In the genomic region with DNA sequence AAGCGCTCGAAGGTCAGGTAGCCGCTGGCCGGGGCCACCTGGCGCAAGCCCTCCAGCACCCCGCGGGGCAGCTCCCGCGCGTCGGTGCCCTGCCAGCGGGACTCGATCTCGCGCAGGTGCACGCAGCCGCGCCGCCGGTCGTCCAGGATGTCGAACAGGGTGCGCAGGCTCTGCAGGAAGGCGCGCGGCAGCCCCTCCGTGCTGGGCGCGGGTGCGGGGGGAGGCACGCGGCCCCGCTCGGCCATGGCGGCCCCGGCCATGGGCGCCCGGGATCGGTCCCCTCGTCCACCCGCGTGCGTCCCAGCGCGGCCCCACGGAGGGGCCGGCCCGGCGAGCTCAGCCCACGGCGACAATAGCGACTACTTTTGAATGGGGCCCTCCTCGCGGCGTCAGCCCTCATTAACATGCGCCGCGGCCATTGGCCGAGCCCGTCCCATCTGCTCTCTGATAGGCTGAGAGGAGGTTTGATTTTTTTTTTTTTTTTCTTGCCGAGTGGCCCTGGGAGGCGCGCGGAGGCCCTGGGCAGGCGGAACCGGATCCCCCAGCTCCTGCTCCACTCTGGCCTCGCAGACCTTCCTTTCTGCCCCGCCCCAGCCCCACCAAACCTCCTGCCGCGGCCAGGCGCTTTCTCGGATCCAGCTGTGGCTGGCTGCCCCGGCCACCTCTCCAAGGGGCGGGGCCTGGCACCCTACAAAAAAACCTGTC, we compare ENCODE assay signal across 1 cellular context.
TF ChIP-seq lines count a peak whose summit lies in the region.

A gene with protein sequence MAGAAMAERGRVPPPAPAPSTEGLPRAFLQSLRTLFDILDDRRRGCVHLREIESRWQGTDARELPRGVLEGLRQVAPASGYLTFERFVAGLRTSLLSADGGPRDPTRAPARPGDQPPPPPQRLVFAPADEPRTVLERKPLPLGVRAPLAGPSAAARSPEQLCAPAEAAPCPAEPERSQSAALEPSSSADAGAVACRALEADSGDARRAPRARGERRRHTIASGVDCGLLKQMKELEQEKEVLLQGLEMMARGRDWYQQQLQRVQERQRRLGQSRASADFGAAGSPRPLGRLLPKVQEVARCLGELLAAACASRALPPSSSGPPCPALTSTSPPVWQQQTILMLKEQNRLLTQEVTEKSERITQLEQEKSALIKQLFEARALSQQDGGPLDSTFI (minus strand): TSS at position 357 of the 705 bp plus-strand sequence. CDS start 97 bp downstream, at position 260.

TF ChIP-seq in HEK293, 187 proteins besides CTCF, POLR2A, EP300 and RAD21 (continued from another document and continues in another):
- 0 out of 2 replicates have a peak, but pooled peaks have one; percentile 43 for TF ChIP-seq BCL11B (tag by site-specific recombination; IDR thresholded peaks at IDR 0.05; ENCODE audit: low read depth)
- TF ChIP-seq ZBTB20 (tag by site-specific recombination; IDR thresholded peaks at IDR 0.05): peak; percentile 77; the same call in 1 of the 2 replicates
- TF ChIP-seq ZNF473 (tag by site-specific recombination; IDR thresholded peaks at IDR 0.05): no peak
- TF ChIP-seq ZNF184 (tag by site-specific recombination; IDR thresholded peaks at IDR 0.05): no peak
- TF ChIP-seq, protein P1, sequence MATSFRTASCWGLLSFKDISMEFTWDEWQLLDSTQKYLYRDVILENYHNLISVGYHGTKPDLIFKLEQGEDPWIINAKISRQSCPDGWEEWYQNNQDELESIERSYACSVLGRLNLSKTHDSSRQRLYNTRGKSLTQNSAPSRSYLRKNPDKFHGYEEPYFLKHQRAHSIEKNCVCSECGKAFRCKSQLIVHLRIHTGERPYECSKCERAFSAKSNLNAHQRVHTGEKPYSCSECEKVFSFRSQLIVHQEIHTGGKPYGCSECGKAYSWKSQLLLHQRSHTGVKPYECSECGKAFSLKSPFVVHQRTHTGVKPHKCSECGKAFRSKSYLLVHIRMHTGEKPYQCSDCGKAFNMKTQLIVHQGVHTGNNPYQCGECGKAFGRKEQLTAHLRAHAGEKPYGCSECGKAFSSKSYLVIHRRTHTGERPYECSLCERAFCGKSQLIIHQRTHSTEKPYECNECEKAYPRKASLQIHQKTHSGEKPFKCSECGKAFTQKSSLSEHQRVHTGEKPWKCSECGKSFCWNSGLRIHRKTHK (tag by site-specific recombination; IDR thresholded peaks at IDR 0.05): no peak
- 0 out of 2 replicates have a peak, but pooled peaks have one; percentile 11 for TF ChIP-seq WT1 (tag by site-specific recombination; IDR thresholded peaks at IDR 0.05)
- TF ChIP-seq OSR2 (tag by site-specific recombination; IDR thresholded peaks at IDR 0.05): no peak
- no peak for TF ChIP-seq ZNF548 (tag by site-specific recombination; IDR thresholded peaks at IDR 0.05)
- TF ChIP-seq, protein P2, sequence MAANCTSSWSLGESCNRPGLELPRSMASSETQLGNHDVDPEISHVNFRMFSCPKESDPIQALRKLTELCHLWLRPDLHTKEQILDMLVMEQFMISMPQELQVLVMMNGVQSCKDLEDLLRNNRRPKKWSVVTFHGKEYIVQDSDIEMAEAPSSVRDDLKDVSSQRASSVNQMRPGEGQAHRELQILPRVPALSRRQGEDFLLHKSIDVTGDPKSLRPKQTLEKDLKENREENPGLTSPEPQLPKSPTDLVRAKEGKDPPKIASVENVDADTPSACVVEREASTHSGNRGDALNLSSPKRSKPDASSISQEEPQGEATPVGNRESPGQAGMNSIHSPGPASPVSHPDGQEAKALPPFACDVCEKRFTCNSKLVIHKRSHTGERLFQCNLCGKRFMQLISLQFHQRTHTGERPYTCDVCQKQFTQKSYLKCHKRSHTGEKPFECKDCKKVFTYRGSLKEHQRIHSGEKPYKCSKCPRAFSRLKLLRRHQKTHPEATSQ (tag by site-specific recombination; IDR thresholded peaks at IDR 0.05): no peak
- TF ChIP-seq, protein P3, sequence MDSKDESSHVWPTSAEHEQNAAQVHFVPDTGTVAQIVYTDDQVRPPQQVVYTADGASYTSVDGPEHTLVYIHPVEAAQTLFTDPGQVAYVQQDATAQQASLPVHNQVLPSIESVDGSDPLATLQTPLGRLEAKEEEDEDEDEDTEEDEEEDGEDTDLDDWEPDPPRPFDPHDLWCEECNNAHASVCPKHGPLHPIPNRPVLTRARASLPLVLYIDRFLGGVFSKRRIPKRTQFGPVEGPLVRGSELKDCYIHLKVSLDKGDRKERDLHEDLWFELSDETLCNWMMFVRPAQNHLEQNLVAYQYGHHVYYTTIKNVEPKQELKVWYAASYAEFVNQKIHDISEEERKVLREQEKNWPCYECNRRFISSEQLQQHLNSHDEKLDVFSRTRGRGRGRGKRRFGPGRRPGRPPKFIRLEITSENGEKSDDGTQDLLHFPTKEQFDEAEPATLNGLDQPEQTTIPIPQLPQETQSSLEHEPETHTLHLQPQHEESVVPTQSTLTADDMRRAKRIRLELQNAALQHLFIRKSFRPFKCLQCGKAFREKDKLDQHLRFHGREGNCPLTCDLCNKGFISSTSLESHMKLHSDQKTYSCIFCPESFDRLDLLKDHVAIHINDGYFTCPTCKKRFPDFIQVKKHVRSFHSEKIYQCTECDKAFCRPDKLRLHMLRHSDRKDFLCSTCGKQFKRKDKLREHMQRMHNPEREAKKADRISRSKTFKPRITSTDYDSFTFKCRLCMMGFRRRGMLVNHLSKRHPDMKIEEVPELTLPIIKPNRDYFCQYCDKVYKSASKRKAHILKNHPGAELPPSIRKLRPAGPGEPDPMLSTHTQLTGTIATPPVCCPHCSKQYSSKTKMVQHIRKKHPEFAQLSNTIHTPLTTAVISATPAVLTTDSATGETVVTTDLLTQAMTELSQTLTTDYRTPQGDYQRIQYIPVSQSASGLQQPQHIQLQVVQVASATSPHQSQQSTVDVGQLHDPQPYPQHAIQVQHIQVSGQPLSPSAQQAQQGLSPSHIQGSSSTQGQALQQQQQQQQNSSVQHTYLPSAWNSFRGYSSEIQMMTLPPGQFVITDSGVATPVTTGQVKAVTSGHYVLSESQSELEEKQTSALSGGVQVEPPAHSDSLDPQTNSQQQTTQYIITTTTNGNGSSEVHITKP (tag by site-specific recombination; IDR thresholded peaks at IDR 0.05): peak; percentile 26; the same call in 1 of the 2 replicates
- TF ChIP-seq ZFHX2 (tag by site-specific recombination; conservative IDR thresholded peaks at IDR 0.05): no peak
- no peak for TF ChIP-seq ZNF10 (tag by site-specific recombination; IDR thresholded peaks at IDR 0.05)
- no peak for TF ChIP-seq ZNF792 (tag by site-specific recombination; IDR thresholded peaks at IDR 0.05)
- TF ChIP-seq ZNF19 (tag by site-specific recombination; IDR thresholded peaks at IDR 0.05; ENCODE audit: low read depth): no peak
- TF ChIP-seq ZNF394 (tag by site-specific recombination; IDR thresholded peaks at IDR 0.05; ENCODE audit: borderline replicate concordance): no peak
- no peak for TF ChIP-seq SALL2 (tag by site-specific recombination; IDR thresholded peaks at IDR 0.05; ENCODE audit: borderline replicate concordance)
- TF ChIP-seq SP2 (tag by site-specific recombination; IDR thresholded peaks at IDR 0.05): peak; percentile 97
- TF ChIP-seq ZEB2 (tag by site-specific recombination; IDR thresholded peaks at IDR 0.05): peak; percentile 95
- peak; percentile 80 for TF ChIP-seq ZNF335 (tag by site-specific recombination; conservative IDR thresholded peaks at IDR 0.05)
- TF ChIP-seq, protein P4, sequence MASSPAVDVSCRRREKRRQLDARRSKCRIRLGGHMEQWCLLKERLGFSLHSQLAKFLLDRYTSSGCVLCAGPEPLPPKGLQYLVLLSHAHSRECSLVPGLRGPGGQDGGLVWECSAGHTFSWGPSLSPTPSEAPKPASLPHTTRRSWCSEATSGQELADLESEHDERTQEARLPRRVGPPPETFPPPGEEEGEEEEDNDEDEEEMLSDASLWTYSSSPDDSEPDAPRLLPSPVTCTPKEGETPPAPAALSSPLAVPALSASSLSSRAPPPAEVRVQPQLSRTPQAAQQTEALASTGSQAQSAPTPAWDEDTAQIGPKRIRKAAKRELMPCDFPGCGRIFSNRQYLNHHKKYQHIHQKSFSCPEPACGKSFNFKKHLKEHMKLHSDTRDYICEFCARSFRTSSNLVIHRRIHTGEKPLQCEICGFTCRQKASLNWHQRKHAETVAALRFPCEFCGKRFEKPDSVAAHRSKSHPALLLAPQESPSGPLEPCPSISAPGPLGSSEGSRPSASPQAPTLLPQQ (tag by site-specific recombination; IDR thresholded peaks at IDR 0.05): peak; percentile 34; the same call in 1 of the 2 replicates
- peak; percentile 90 for TF ChIP-seq KLF1 (tag by site-specific recombination; IDR thresholded peaks at IDR 0.05)
- TF ChIP-seq, protein P5, sequence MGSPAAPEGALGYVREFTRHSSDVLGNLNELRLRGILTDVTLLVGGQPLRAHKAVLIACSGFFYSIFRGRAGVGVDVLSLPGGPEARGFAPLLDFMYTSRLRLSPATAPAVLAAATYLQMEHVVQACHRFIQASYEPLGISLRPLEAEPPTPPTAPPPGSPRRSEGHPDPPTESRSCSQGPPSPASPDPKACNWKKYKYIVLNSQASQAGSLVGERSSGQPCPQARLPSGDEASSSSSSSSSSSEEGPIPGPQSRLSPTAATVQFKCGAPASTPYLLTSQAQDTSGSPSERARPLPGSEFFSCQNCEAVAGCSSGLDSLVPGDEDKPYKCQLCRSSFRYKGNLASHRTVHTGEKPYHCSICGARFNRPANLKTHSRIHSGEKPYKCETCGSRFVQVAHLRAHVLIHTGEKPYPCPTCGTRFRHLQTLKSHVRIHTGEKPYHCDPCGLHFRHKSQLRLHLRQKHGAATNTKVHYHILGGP (tag by site-specific recombination; IDR thresholded peaks at IDR 0.05): no peak
- TF ChIP-seq EGR2 (tag by site-specific recombination; IDR thresholded peaks at IDR 0.05; ENCODE audit: low read depth): no peak
- no peak for TF ChIP-seq ZNF112 (tag by site-specific recombination; IDR thresholded peaks at IDR 0.05)
- TF ChIP-seq ZNF133 (tag by site-specific recombination; IDR thresholded peaks at IDR 0.05): no peak
- peak; percentile 98 for TF ChIP-seq GLIS2 (tag by site-specific recombination; IDR thresholded peaks at IDR 0.05)
- TF ChIP-seq ZSCAN30 (tag by site-specific recombination; IDR thresholded peaks at IDR 0.05): no peak; the same call in 1 of the 2 replicates
- TF ChIP-seq ZNF658 (tag by site-specific recombination; IDR thresholded peaks at IDR 0.05): no peak
- TF ChIP-seq ZNF266 (tag by site-specific recombination; IDR thresholded peaks at IDR 0.05; ENCODE audit: low read depth): no peak
- peak; percentile 64; the same call in 1 of the 2 replicates for TF ChIP-seq ZNF24 (tag by site-specific recombination; IDR thresholded peaks at IDR 0.05)
- TF ChIP-seq, protein P6, sequence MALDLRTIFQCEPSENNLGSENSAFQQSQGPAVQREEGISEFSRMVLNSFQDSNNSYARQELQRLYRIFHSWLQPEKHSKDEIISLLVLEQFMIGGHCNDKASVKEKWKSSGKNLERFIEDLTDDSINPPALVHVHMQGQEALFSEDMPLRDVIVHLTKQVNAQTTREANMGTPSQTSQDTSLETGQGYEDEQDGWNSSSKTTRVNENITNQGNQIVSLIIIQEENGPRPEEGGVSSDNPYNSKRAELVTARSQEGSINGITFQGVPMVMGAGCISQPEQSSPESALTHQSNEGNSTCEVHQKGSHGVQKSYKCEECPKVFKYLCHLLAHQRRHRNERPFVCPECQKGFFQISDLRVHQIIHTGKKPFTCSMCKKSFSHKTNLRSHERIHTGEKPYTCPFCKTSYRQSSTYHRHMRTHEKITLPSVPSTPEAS (tag by site-specific recombination; IDR thresholded peaks at IDR 0.05): no peak
- TF ChIP-seq, protein P7, sequence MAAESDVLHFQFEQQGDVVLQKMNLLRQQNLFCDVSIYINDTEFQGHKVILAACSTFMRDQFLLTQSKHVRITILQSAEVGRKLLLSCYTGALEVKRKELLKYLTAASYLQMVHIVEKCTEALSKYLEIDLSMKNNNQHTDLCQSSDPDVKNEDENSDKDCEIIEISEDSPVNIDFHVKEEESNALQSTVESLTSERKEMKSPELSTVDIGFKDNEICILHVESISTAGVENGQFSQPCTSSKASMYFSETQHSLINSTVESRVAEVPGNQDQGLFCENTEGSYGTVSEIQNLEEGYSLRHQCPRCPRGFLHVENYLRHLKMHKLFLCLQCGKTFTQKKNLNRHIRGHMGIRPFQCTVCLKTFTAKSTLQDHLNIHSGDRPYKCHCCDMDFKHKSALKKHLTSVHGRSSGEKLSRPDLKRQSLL (tag by site-specific recombination; IDR thresholded peaks at IDR 0.05): 0 out of 2 replicates have a peak, but pooled peaks have one; percentile 3
- TF ChIP-seq, protein P8, sequence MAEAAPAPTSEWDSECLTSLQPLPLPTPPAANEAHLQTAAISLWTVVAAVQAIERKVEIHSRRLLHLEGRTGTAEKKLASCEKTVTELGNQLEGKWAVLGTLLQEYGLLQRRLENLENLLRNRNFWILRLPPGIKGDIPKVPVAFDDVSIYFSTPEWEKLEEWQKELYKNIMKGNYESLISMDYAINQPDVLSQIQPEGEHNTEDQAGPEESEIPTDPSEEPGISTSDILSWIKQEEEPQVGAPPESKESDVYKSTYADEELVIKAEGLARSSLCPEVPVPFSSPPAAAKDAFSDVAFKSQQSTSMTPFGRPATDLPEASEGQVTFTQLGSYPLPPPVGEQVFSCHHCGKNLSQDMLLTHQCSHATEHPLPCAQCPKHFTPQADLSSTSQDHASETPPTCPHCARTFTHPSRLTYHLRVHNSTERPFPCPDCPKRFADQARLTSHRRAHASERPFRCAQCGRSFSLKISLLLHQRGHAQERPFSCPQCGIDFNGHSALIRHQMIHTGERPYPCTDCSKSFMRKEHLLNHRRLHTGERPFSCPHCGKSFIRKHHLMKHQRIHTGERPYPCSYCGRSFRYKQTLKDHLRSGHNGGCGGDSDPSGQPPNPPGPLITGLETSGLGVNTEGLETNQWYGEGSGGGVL (tag by site-specific recombination; IDR thresholded peaks at IDR 0.05): no peak
- no peak for TF ChIP-seq ZNF155 (tag by site-specific recombination; IDR thresholded peaks at IDR 0.05)
- TF ChIP-seq, protein P9, sequence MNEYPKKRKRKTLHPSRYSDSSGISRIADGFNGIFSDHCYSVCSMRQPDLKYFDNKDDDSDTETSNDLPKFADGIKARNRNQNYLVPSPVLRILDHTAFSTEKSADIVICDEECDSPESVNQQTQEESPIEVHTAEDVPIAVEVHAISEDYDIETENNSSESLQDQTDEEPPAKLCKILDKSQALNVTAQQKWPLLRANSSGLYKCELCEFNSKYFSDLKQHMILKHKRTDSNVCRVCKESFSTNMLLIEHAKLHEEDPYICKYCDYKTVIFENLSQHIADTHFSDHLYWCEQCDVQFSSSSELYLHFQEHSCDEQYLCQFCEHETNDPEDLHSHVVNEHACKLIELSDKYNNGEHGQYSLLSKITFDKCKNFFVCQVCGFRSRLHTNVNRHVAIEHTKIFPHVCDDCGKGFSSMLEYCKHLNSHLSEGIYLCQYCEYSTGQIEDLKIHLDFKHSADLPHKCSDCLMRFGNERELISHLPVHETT (tag by site-specific recombination; IDR thresholded peaks at IDR 0.05): no peak
- TF ChIP-seq ZNF404 (tag by site-specific recombination; IDR thresholded peaks at IDR 0.05): no peak
